ENCODE assay signal across 8 cellular contexts in genomic region chr5:174935854-174936474, GRCh38.
DNase-seq lines count a peak whose midpoint lies in the region; ATAC-seq, FAIRE-seq and TF ChIP-seq lines count a peak whose summit lies in the region.

No MANE protein-coding gene starts in this region.

- peaks cover 5% of the 10 kb centered on the region for H3K27me3 Mint-ChIP-seq in neural crest cell (ENCODE audit: low read depth)

- no peak overlapping the region for H3K4me3 Mint-ChIP-seq in neural crest cell

- FAIRE-seq in GM12891 (lab: Jason Lieb, UNC) = peak; percentile 86
- no peak for FAIRE-seq in urothelium cell line (lab: Jason Lieb, UNC)

- TF ChIP-seq CTCF in AG10803 (conservative IDR thresholded peaks at IDR 0.05; ENCODE audit: low read length) (peak; percentile 82), fibroblast of mammary gland (conservative IDR thresholded peaks at IDR 0.05; ENCODE audit: control insufficient read depth, insufficient read depth, low read depth, low read length) (peak; percentile 97), neural crest cell (conservative IDR thresholded peaks at IDR 0.05) (peak; percentile 93)

- peaks cover 17% of the 10 kb centered on the region for H3K4me1 Mint-ChIP-seq in neural crest cell

- no peak for TF ChIP-seq POLR2A in GM12891 (IDR thresholded peaks at IDR 0.05; ENCODE audit: low read depth, low read length)

- no peak overlapping the region for H3K4me3 ChIP-seq in AG10803 (ENCODE audit: low read length)
- H3K4me3 ChIP-seq in fibroblast of mammary gland (ENCODE audit: control insufficient read depth, low read depth, low read length) = no peak overlapping the region

- H3K27ac Mint-ChIP-seq in neural crest cell (ENCODE audit: unreplicated experiment) = no peak overlapping the region

- DNase-seq in AG10803 (ENCODE audit: low read depth) = peak; percentile 26
- DNase-seq in GM12891 (ENCODE audit: insufficient read length, low spot score) = peak; percentile 39
- DNase-seq in NCI-H2196 treated with DMSO at 0.1 percent for 48 hours (lab: John Stamatoyannopoulos, UW; ENCODE audit: unreplicated experiment) = peak; percentile 33
- peak; percentile 70 for DNase-seq in activated CD8-positive, alpha-beta memory T cell treated with anti-CD3 and anti-CD28 coated beads, Interleukin-2, amount 50 U/mL, for 48 hours
- peak; percentile 62 for DNase-seq in fibroblast of mammary gland (ENCODE audit: low read depth)
- DNase-seq in neural crest cell (ENCODE audit: low read depth, low spot score) = peak; percentile 82
- DNase-seq in urothelium cell line (ENCODE audit: low spot score) = peak; percentile 77

- no peaks in the 10 kb centered on the region for H3K9me3 Mint-ChIP-seq in neural crest cell

- no peak for ATAC-seq in HG02763 (IDR thresholded peaks at IDR 0.05; ENCODE audit: unreplicated experiment)

- H3K36me3 Mint-ChIP-seq in neural crest cell (ENCODE audit: low read depth) = no peaks in the 10 kb centered on the region

TF ChIP-seq in GM12891, 5 proteins besides CTCF, POLR2A, EP300 and RAD21:
- TF ChIP-seq TAF1 (IDR thresholded peaks at IDR 0.05; ENCODE audit: low read depth, low read length) (no peak), SPI1 (IDR thresholded peaks at IDR 0.05; ENCODE audit: low read depth, low read length) (no peak), PAX5 (IDR thresholded peaks at IDR 0.05; ENCODE audit: insufficient read depth, low read length, severe bottlenecking) (no peak), POU2F2 (IDR thresholded peaks at IDR 0.05; ENCODE audit: low read depth, low read length) (no peak), POLR2AphosphoS5 (IDR thresholded peaks at IDR 0.05; ENCODE audit: low read depth, low read length) (no peak)
TF ChIP-seq in GM12891: peak in this region for 0.

Comparison
In these comparisons a context has a peak if more than half of its experiments do, and no peak if none do; other contexts are left out.
1. DNase-seq: peak in every context shown above with its lines; median percentile 82 in neural crest cell; 77 in urothelium cell line; 70 in activated CD8-positive, alpha-beta memory T cell treated with anti-CD3 and anti-CD28 coated beads, Interleukin-2, amount 50 U/mL, for 48 hours; 62 in fibroblast of mammary gland; 39 in GM12891; 33 in NCI-H2196 treated with DMSO at 0.1 percent for 48 hours; 26 in AG10803.